18 cellular contexts compared by ENCODE assay signal in the genomic region with DNA sequence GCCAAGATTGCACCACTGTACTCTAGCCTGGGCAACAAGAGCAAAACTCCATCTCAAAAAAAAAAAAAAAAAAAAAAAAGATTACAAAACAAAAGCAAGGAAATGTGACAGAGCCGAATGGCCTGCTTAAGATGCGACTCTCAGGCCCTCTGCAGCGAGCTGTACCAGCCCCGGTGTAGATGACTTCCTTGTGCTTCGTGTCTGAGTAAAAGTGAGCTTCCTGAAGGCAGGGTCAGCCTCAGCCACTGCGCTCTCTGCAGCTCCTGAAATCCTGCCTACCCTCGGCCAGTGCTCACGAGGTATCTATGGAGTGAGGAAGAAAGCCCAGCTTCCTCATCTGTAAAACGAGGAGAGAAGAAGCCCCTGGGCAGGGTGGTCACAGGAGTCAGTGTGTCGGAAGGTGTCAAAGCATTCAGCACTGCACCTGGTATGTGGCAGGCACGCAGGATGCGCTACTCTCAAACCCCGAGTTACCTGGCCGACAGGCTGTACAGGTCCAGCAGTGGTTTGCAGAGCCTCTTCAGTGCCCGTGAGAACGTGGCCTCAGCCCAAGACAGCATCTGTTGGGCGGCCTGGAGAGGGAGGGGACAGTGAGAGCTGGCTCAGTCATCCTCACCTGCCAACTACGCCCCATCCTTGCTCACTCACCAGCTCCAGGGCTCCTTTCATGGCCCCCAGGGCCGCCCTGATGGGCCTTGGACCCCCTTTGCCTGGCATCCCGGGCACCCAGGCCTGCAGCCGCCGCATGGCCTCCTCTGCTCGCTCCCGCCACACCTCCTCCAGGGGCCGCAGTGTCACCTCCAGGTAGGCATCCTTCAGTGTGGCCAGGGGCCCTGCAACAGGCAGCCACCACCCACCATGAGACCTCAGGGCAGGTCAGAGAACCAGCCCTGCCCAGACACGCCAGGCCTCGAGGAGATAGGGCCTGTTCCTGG. TPM values are rescaled to one million over a fixed set of nuclear protein-coding genes. Genes with fewer than 3 reads are reported as not detected.
DNase-seq lines count a peak whose midpoint lies in the region; ATAC-seq and TF ChIP-seq lines count a peak whose summit lies in the region.
"Had no signal": no experiment of that assay in that cellular context is flagged by ENCODE, and none has a peak within 500 bp of the region (broad histone marks: within the 10 kb centered on the region; RNA-seq: fewer than 3 reads in every experiment).

No MANE protein-coding gene starts in this region.

- no peak overlapping the region for H3K4me3 ChIP-seq in HEK293 (ENCODE audit: low read depth, low read length)
- H3K4me3 ChIP-seq: GM23248, testis had no signal

- no peak for ATAC-seq in HG03439 (IDR thresholded peaks at IDR 0.05; ENCODE audit: unreplicated experiment)
- ATAC-seq: left lobe of liver had no signal

- no peaks in the 10 kb centered on the region for H3K9me3 Mint-ChIP-seq in chondrocyte (ENCODE audit: low read depth)
- H3K9me3 Mint-ChIP-seq: central memory CD8-positive, alpha-beta T cell had no signal

- H3K9me3 ChIP-seq in HEK293 (ENCODE audit: control insufficient read depth, insufficient read depth, low read depth, low read length) = no peaks in the 10 kb centered on the region
- H3K9me3 ChIP-seq: testis had no signal

- no peaks in the 10 kb centered on the region for H3K4me1 ChIP-seq in HEK293 (ENCODE audit: control insufficient read depth, insufficient read depth, low read length)
- H3K4me1 ChIP-seq: testis had no signal

- TF ChIP-seq CTCF in HEK293 (tag by site-specific recombination; IDR thresholded peaks at IDR 0.05) (no peak), chondrocyte (IDR thresholded peaks at IDR 0.05) (no peak), GM10248 (IDR thresholded peaks at IDR 0.05; ENCODE audit: control extremely low read depth, extremely low read depth, low read depth, missing control alignments) (no peak)

- DNase-seq in NOMO-1 treated with DMSO at 0.1 percent for 48 hours (lab: John Stamatoyannopoulos, UW; ENCODE audit: unreplicated experiment) (peak; percentile 19), NOMO-1 (lab: John Stamatoyannopoulos, UW; ENCODE audit: unreplicated experiment in 2 of 2) (no peak), chondrocyte (ENCODE audit: low spot score) (peak; percentile 79), posterior vena cava (ENCODE audit: low spot score) (peak; percentile 69), GM10248 (ENCODE audit: extremely low spot score) (no peak), 8988T (no peak)
- DNase-seq: DND-41; effector CD4-positive, alpha-beta T cell; GM23248; Kasumi-1; NCI-H1436 treated with DMSO at 0.1 percent for 48 hours; NCI-H446; SHP77 treated with DMSO at 0.1 percent for 48 hours; testis had no signal

- H3K27ac ChIP-seq in HEK293 (ENCODE audit: extremely low read depth, low read depth, low read length) = no peak overlapping the region
- H3K27ac ChIP-seq: GM23248, testis had no signal

- intact Hi-C loops in posterior vena cava (cut with DNase I) = loop anchor here (10.0 kb wide), 2 partner anchors 325 to 675 kb away; no protein-coding TSS in a partner anchor

- no peak overlapping the region for H3K4me3 Mint-ChIP-seq in chondrocyte (ENCODE audit: unreplicated experiment)
- H3K4me3 Mint-ChIP-seq: central memory CD8-positive, alpha-beta T cell had no signal

- no peaks in the 10 kb centered on the region for H3K36me3 ChIP-seq in HEK293 (ENCODE audit: control insufficient read depth in 2 of 2, insufficient read depth in 1 of 2, low read length in 2 of 2)

- peaks cover 7% of the 10 kb centered on the region for H3K27me3 Mint-ChIP-seq in chondrocyte (ENCODE audit: low read depth)
- H3K27me3 Mint-ChIP-seq: central memory CD8-positive, alpha-beta T cell had no signal

- H3K27ac Mint-ChIP-seq in chondrocyte (ENCODE audit: unreplicated experiment) = no peak overlapping the region

- POLR2A ChIA-PET in HEK293 (lab: Yijun Ruan, JAX) = interaction anchor here (0.5 to 0.6 kb wide), 2 partner anchors 151 to 415 kb away, joined by 3 to 4 read pairs; no protein-coding TSS in a partner anchor
- POLR2A ChIA-PET in GM10248 (lab: Yijun Ruan, JAX) = interaction anchor here (0.7 kb wide), 2 partner anchors 33 to 424 kb away, joined by 3 to 4 read pairs; no protein-coding TSS in a partner anchor

- H3K4me1 Mint-ChIP-seq in chondrocyte (ENCODE audit: low read depth) = no peaks in the 10 kb centered on the region
- H3K4me1 Mint-ChIP-seq: central memory CD8-positive, alpha-beta T cell had no signal

- CTCF ChIA-PET in HEK293 (lab: Yijun Ruan, JAX) = interaction anchor here (1.4 to 4.2 kb wide), 4 partner anchors 15 to 426 kb away, joined by 4 to 20 read pairs (median 7); no protein-coding TSS in a partner anchor
- CTCF ChIA-PET in GM10248 (lab: Yijun Ruan, JAX) = interaction anchor here (1.0 to 16.6 kb wide), 8 partner anchors 10 to 436 kb away, joined by 3 to 249 read pairs (median 8); no protein-coding TSS in a partner anchor

- no peaks in the 10 kb centered on the region for H3K36me3 Mint-ChIP-seq in chondrocyte (ENCODE audit: low read depth)

TF ChIP-seq in HEK293, 187 proteins besides CTCF, POLR2A, EP300 and RAD21:
- no peak for TF ChIP-seq ZNF621 (tag by site-specific recombination; IDR thresholded peaks at IDR 0.05)
- 0 out of 2 replicates have a peak, but pooled peaks have one; percentile 27 for TF ChIP-seq ZNF600 (tag by site-specific recombination; IDR thresholded peaks at IDR 0.05)
- TF ChIP-seq ZBTB20 (tag by site-specific recombination; IDR thresholded peaks at IDR 0.05) = 0 out of 2 replicates have a peak, but pooled peaks have one; percentile 12
- TF ChIP-seq SCRT2 (tag by site-specific recombination; IDR thresholded peaks at IDR 0.05) = peak; percentile 39; the same call in 1 of the 2 replicates

RNA-seq across cellular contexts. Expression of a gene that starts 44.6 kb away (rescaled TPM):
- total RNA-seq in chondrocyte (1.6 to 6.5 TPM (median 1.7 TPM) in 3 replicates), posterior vena cava (1 to 10 TPM in 1 of 2 donors, under 1 TPM in 1; 0.67 to 1.4 TPM)

Comparison
In these comparisons a context has a peak if more than half of its experiments do, and no peak if none do; other contexts are left out.
1. DNase-seq: peak in NOMO-1 treated with DMSO at 0.1 percent for 48 hours (single experiment), chondrocyte (single experiment) and posterior vena cava (single experiment); none in NOMO-1 (0 of 2), GM10248 (single experiment) and 8988T (single experiment).